ENCODE assay signal across 27 cellular contexts in genomic region chr17:71790791-71791190, GRCh38.
DNase-seq lines count a peak whose midpoint lies in the region; ATAC-seq and TF ChIP-seq lines count a peak whose summit lies in the region.
"Had no signal": no experiment of that assay in that cellular context is flagged by ENCODE, and none has a peak within 500 bp of the region (broad histone marks: within the 10 kb centered on the region; RNA-seq: fewer than 3 reads in every experiment).

No MANE protein-coding gene starts in this region.

- peak; percentile 76 for DNase-seq in ELR (ENCODE audit: low read depth)
- no peak for DNase-seq in PC-9
- peak; percentile 58 for DNase-seq in epithelial cell of esophagus (ENCODE audit: low read depth)
- no peak for DNase-seq in smooth muscle cell (lab: John Stamatoyannopoulos, UW; ENCODE audit: unreplicated experiment)
- no peak for DNase-seq in activated naive CD8-positive, alpha-beta T cell treated with anti-CD3 and anti-CD28 coated beads for 36 hours
- DNase-seq in Right ventricle myocardium superior = no peak
- no peak for DNase-seq in HK-2 (ENCODE audit: unreplicated experiment)
- DNase-seq: activated CD4-positive, alpha-beta T cell treated with anti-CD3 and anti-CD28 coated beads, Interleukin-2, amount 50 U/mL, for 48 hours; activated effector memory CD4-positive, alpha-beta T cell treated with anti-CD3 and anti-CD28 coated beads, Interleukin-2, amount 50 U/mL, for 16 hours; adrenal gland; CD8-positive, alpha-beta memory T cell; central memory CD4-positive, alpha-beta T cell; DMS153; gastrocnemius medialis; lower lobe of right lung; MG63; NCI-H146; NCI-H510A treated with DMSO at 0.1 percent for 48 hours; NK-92 treated with Interleukin-12 subunit alpha and Interleukin-12 subunit beta, amount 100 ng/mL, for 24 hours; psoas muscle; small intestine; T-helper 9 cell had no signal

- BruUV-seq in PC-9 (replicated peaks; lab: Mats Ljungman, UMichigan) = no TSS peak

- H2AFZ ChIP-seq in PC-9 = 0 out of 2 replicates have a peak overlapping the region, but pooled peaks have one; percentile 46
- H2AFZ ChIP-seq in smooth muscle cell (ENCODE audit: low read depth) = no peak overlapping the region

- no peaks in the 10 kb centered on the region for H3K27me3 Mint-ChIP-seq in activated naive CD8-positive, alpha-beta T cell treated with anti-CD3 and anti-CD28 coated beads for 36 hours
- H3K27me3 Mint-ChIP-seq: CD8-positive, alpha-beta memory T cell; stimulated activated memory B cell treated with anti-CD40 and anti-IgM and Interleukin-4, amounts not matched to agents 10 μg/mL and 1 μg/mL and 100 μg/mL, for 72 hours had no signal

- no peak overlapping the region for H3K4me3 ChIP-seq in PC-9
- H3K4me3 ChIP-seq in epithelial cell of esophagus (ENCODE audit: low read length) = no peak overlapping the region
- H3K4me3 ChIP-seq in smooth muscle cell = no peak overlapping the region
- H3K4me3 ChIP-seq: adrenal gland, dorsolateral prefrontal cortex, gastrocnemius medialis, lower lobe of right lung, MG63, psoas muscle, suprapubic skin had no signal

- H3F3A ChIP-seq in PC-9 (ENCODE audit: insufficient read depth, low read depth) = no peaks in the 10 kb centered on the region
- no peaks in the 10 kb centered on the region for H3F3A ChIP-seq in smooth muscle cell (ENCODE audit: low read depth)

- H3K27ac Mint-ChIP-seq in activated naive CD8-positive, alpha-beta T cell treated with anti-CD3 and anti-CD28 coated beads for 36 hours = no peak overlapping the region
- H3K27ac Mint-ChIP-seq: CD8-positive, alpha-beta memory T cell; stimulated activated memory B cell treated with anti-CD40 and anti-IgM and Interleukin-4, amounts not matched to agents 10 μg/mL and 1 μg/mL and 100 μg/mL, for 72 hours; WTC11 had no signal

- no peak overlapping the region for H3K27ac ChIP-seq in PC-9
- H3K27ac ChIP-seq in smooth muscle cell (ENCODE audit: low read depth) = no peak overlapping the region
- H3K27ac ChIP-seq: adrenal gland, gastrocnemius medialis, lower lobe of right lung, psoas muscle, suprapubic skin had no signal

- no peaks in the 10 kb centered on the region for H4K20me1 ChIP-seq in PC-9 (ENCODE audit: insufficient read depth)
- H4K20me1 ChIP-seq in smooth muscle cell (ENCODE audit: low read depth) = no peaks in the 10 kb centered on the region

- H3K36me3 Mint-ChIP-seq in activated naive CD8-positive, alpha-beta T cell treated with anti-CD3 and anti-CD28 coated beads for 36 hours = no peaks in the 10 kb centered on the region
- H3K36me3 Mint-ChIP-seq: CD8-positive, alpha-beta memory T cell; stimulated activated memory B cell treated with anti-CD40 and anti-IgM and Interleukin-4, amounts not matched to agents 10 μg/mL and 1 μg/mL and 100 μg/mL, for 72 hours; WTC11 had no signal

- H3K9me3 ChIP-seq in PC-9 (ENCODE audit: insufficient read depth, low read depth) (no peaks in the 10 kb centered on the region), smooth muscle cell (replicated peaks; ENCODE audit: low read depth) (no peaks in the 10 kb centered on the region)
- H3K9me3 ChIP-seq: adrenal gland, gastrocnemius medialis, lower lobe of right lung, MG63, psoas muscle, suprapubic skin had no signal

- ATAC-seq in Right ventricle myocardium superior (ENCODE audit: poor library complexity) = no peak
- ATAC-seq: gastrocnemius medialis; HepG2; lower lobe of right lung; psoas muscle; stimulated activated memory B cell treated with anti-CD40 and anti-IgM and Interleukin-4, amounts not matched to agents 10 μg/mL and 1 μg/mL and 100 μg/mL, for 72 hours; WTC11 had no signal

- CTCF ChIA-PET in PC-9 (lab: Charles Lee) = no interaction called here

- H3K9me3 Mint-ChIP-seq in activated naive CD8-positive, alpha-beta T cell treated with anti-CD3 and anti-CD28 coated beads for 36 hours = peaks cover 6% of the 10 kb centered on the region

- H3K36me3 ChIP-seq in PC-9 (ENCODE audit: low read depth) (no peaks in the 10 kb centered on the region), smooth muscle cell (ENCODE audit: low read depth) (no peaks in the 10 kb centered on the region)
- H3K36me3 ChIP-seq: adrenal gland, gastrocnemius medialis, lower lobe of right lung, MG63, suprapubic skin had no signal

- H3K4me1 Mint-ChIP-seq in activated naive CD8-positive, alpha-beta T cell treated with anti-CD3 and anti-CD28 coated beads for 36 hours = no peaks in the 10 kb centered on the region
- H3K4me1 Mint-ChIP-seq: CD8-positive, alpha-beta memory T cell; stimulated activated memory B cell treated with anti-CD40 and anti-IgM and Interleukin-4, amounts not matched to agents 10 μg/mL and 1 μg/mL and 100 μg/mL, for 72 hours; WTC11 had no signal

- no peak overlapping the region for H3K4me3 Mint-ChIP-seq in activated naive CD8-positive, alpha-beta T cell treated with anti-CD3 and anti-CD28 coated beads for 36 hours
- H3K4me3 Mint-ChIP-seq: CD8-positive, alpha-beta memory T cell; stimulated activated memory B cell treated with anti-CD40 and anti-IgM and Interleukin-4, amounts not matched to agents 10 μg/mL and 1 μg/mL and 100 μg/mL, for 72 hours; WTC11 had no signal

- H3K4me2 ChIP-seq in PC-9 = no peak overlapping the region
- H3K4me2 ChIP-seq in smooth muscle cell = peak overlapping the region; percentile 36

- H3K27me3 ChIP-seq in PC-9 (ENCODE audit: insufficient read depth, low read depth) = no peaks in the 10 kb centered on the region
- no peaks in the 10 kb centered on the region for H3K27me3 ChIP-seq in smooth muscle cell (ENCODE audit: low read depth)
- H3K27me3 ChIP-seq: adrenal gland, dorsolateral prefrontal cortex, gastrocnemius medialis, MG63 had no signal

- no peaks in the 10 kb centered on the region for H3K9me2 ChIP-seq in PC-9 (ENCODE audit: insufficient read depth)

- no peaks in the 10 kb centered on the region for H3K79me2 ChIP-seq in PC-9 (ENCODE audit: low read depth)
- H3K79me2 ChIP-seq in smooth muscle cell (ENCODE audit: low read depth) = no peaks in the 10 kb centered on the region

- H3K4me1 ChIP-seq in PC-9 (replicated peaks; ENCODE audit: insufficient read depth) (no peaks in the 10 kb centered on the region), smooth muscle cell (ENCODE audit: low read depth) (no peaks in the 10 kb centered on the region)
- H3K4me1 ChIP-seq: adrenal gland, gastrocnemius medialis, lower lobe of right lung, psoas muscle, suprapubic skin had no signal

- intact Hi-C loops in PC-9 (cut with micrococcal nuclease; ENCODE audit: unreplicated experiment) (no loop called here), Right ventricle myocardium superior (cut with DNase I) (no loop called here)

- 38% methylated on average over 4 of the region's 4 CpGs for WGBS in smooth muscle cell (ENCODE audit: low lambda C conversion rate)

- TF ChIP-seq CTCF in PC-9 (conservative IDR thresholded peaks at IDR 0.05) (no peak), epithelial cell of esophagus (IDR thresholded peaks at IDR 0.05; ENCODE audit: insufficient read depth, low read depth, low read length, missing control alignments) (no peak), smooth muscle cell (IDR thresholded peaks at IDR 0.05; ENCODE audit: borderline replicate concordance, insufficient read depth, poor library complexity, severe bottlenecking) (no peak)

- POLR2A ChIA-PET in PC-9 (lab: Charles Lee; ENCODE audit: unreplicated experiment) = no interaction called here

- H3K9ac ChIP-seq in smooth muscle cell (ENCODE audit: low read depth) = no peak overlapping the region

Comparison
In these comparisons a context has a peak if more than half of its experiments do, and no peak if none do; other contexts are left out.
1. DNase-seq: peak in ELR (single experiment) and epithelial cell of esophagus (single experiment); none in PC-9 (0 of 2), smooth muscle cell (single experiment), activated naive CD8-positive, alpha-beta T cell treated with anti-CD3 and anti-CD28 coated beads for 36 hours (single experiment), Right ventricle myocardium superior (single experiment) and HK-2 (single experiment).